ENCODE assay signal across 26 cellular contexts in the genomic region with DNA sequence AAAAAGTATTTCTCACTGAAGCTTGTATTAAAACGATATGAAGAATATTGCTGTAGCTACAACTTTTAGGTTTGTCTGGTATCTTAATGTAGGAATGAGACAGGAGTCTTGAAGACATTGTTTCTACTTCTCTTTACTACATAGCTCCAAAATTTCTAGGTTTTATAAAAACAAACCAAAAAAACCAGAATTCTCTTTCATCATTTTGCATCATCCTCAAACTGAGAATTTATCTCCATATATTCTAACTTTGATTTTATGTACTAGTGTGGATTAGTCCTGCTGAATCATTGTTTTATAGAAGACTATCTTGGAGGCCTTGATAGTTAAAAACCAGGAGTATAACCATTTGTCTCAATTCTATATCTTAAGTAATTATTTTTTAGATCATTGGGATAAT.
"Had no signal": no experiment of that assay in that cellular context is flagged by ENCODE, and none has a peak within 500 bp of the region (broad histone marks: within the 10 kb centered on the region; RNA-seq: fewer than 3 reads in every experiment).

No MANE protein-coding gene starts in this region.

- H3K4me3 Mint-ChIP-seq: activated CD4-positive, alpha-beta memory T cell treated with anti-CD3 and anti-CD28 coated beads, Interleukin-2, amount 10 ng/mL, durations not matched to agents 7 days and 5 days; activated CD4-positive, alpha-beta T cell treated with anti-CD3 and anti-CD28 coated beads for 36 hours; activated naive CD4-positive, alpha-beta T cell treated with anti-CD3 and anti-CD28 coated beads for 36 hours; activated naive CD8-positive, alpha-beta T cell; activated T-helper 17 cell treated with anti-CD3 and anti-CD28 coated beads, Interleukin-2, amount 50 U/mL, for 72 hours; T-cell had no signal

- H3K27ac ChIP-seq: KMS-11, WERI-Rb-1 had no signal

- H3K27me3 ChIP-seq: MG63 had no signal

- H3K27ac Mint-ChIP-seq: activated CD4-positive, alpha-beta memory T cell treated with anti-CD3 and anti-CD28 coated beads, Interleukin-2, amount 10 ng/mL, durations not matched to agents 7 days and 5 days; activated CD4-positive, alpha-beta T cell treated with anti-CD3 and anti-CD28 coated beads for 36 hours; activated naive CD4-positive, alpha-beta T cell treated with anti-CD3 and anti-CD28 coated beads for 36 hours; activated naive CD8-positive, alpha-beta T cell; activated T-helper 17 cell treated with anti-CD3 and anti-CD28 coated beads, Interleukin-2, amount 50 U/mL, for 72 hours; T-cell had no signal

- DNase-seq: activated CD4-positive, alpha-beta memory T cell treated with anti-CD3 and anti-CD28 coated beads, Interleukin-2, amount 10 ng/mL, durations not matched to agents 7 days and 5 days; activated CD4-positive, alpha-beta T cell treated with anti-CD3 and anti-CD28 coated beads for 36 hours; activated CD4-positive, alpha-beta T cell treated with anti-CD3 and anti-CD28 coated beads, Interleukin-2, amount 50 U/mL, for 1 hour; activated gamma-delta T cell; activated naive CD4-positive, alpha-beta T cell treated with anti-CD3 and anti-CD28 coated beads for 36 hours; activated T-cell treated with anti-CD3 and anti-CD28 coated beads for 4 hours; activated T-cell treated with anti-CD3 and anti-CD28 coated beads, Interleukin-2, amount 50 U/mL, for 48 hours; anterior cingulate cortex; MG63; MV-4-11; NCI-H1092 treated with DMSO at 0.1 percent for 48 hours; NCI-H1417 treated with DMSO at 0.1 percent for 48 hours; NCI-H1694; NCI-H2029; NCI-H345; NCI-H510A; NCI-H526 treated with DMSO at 0.1 percent for 48 hours; NK-92 treated with Interleukin-12 subunit alpha and Interleukin-12 subunit beta, amount 100 ng/mL, for 24 hours; SHP77 treated with DMSO at 0.1 percent for 48 hours; T-cell; T-helper 2 cell; T1000; WERI-Rb-1 had no signal

- H3K4me2 ChIP-seq: KMS-11 had no signal

- H3K4me3 ChIP-seq: MG63 had no signal

- H3K9me3 Mint-ChIP-seq: activated CD4-positive, alpha-beta memory T cell treated with anti-CD3 and anti-CD28 coated beads, Interleukin-2, amount 10 ng/mL, durations not matched to agents 7 days and 5 days; activated naive CD4-positive, alpha-beta T cell treated with anti-CD3 and anti-CD28 coated beads for 36 hours; activated T-helper 17 cell treated with anti-CD3 and anti-CD28 coated beads, Interleukin-2, amount 50 U/mL, for 72 hours; T-cell had no signal

- H3K9me3 ChIP-seq: MG63 had no signal

- H3K27me3 Mint-ChIP-seq: activated CD4-positive, alpha-beta memory T cell treated with anti-CD3 and anti-CD28 coated beads, Interleukin-2, amount 10 ng/mL, durations not matched to agents 7 days and 5 days; activated CD4-positive, alpha-beta T cell treated with anti-CD3 and anti-CD28 coated beads for 36 hours; activated naive CD8-positive, alpha-beta T cell; activated T-helper 17 cell treated with anti-CD3 and anti-CD28 coated beads, Interleukin-2, amount 50 U/mL, for 72 hours; T-cell had no signal

- H3K36me3 ChIP-seq: MG63 had no signal

- H3K4me1 Mint-ChIP-seq: activated CD4-positive, alpha-beta memory T cell treated with anti-CD3 and anti-CD28 coated beads, Interleukin-2, amount 10 ng/mL, durations not matched to agents 7 days and 5 days had no signal

- H3K9ac ChIP-seq: KMS-11 had no signal

- ATAC-seq: activated CD4-positive, alpha-beta T cell treated with anti-CD3 and anti-CD28 coated beads for 36 hours; activated T-helper 17 cell treated with anti-CD3 and anti-CD28 coated beads, Interleukin-2, amount 50 U/mL, for 72 hours; T-cell had no signal
